Comparison of ENCODE assay signal across 10 cellular contexts in genomic region chr10:18793951-18794350, GRCh38.
DNase-seq lines count a peak whose midpoint lies in the region; ATAC-seq, FAIRE-seq and TF ChIP-seq lines count a peak whose summit lies in the region.
"Had no signal": no experiment of that assay in that cellular context is flagged by ENCODE, and none has a peak within 500 bp of the region (broad histone marks: within the 10 kb centered on the region; RNA-seq: fewer than 3 reads in every experiment).

No MANE protein-coding gene starts in this region.

- TF ChIP-seq CTCF in 22Rv1 (IDR thresholded peaks at IDR 0.05): peak; percentile 69

- H3K27me3 ChIP-seq in H7 (ENCODE audit: control insufficient read depth, insufficient read depth, low read length): no peaks in the 10 kb centered on the region

- peak; percentile 68 for FAIRE-seq in RCC 7860 (lab: Jason Lieb, UNC)

- H3K36me3 ChIP-seq in H7 (replicated peaks; ENCODE audit: control insufficient read depth, insufficient read depth, low read length): no peaks in the 10 kb centered on the region

- H3K4me3 ChIP-seq in H7 (ENCODE audit: insufficient read depth, low read depth, low read length): no peak overlapping the region

- no peak overlapping the region for H3K27ac ChIP-seq in 22Rv1

- DNase-seq in H7: peak; percentile 3
- peak; percentile 50 for DNase-seq in RCC 7860 (ENCODE audit: low spot score)
- peak; percentile 34 for DNase-seq in glomerular visceral epithelial cell (ENCODE audit: extremely low spot score)
- no peak for DNase-seq in RPMI8226
- no peak for DNase-seq in left colon
- no peak for DNase-seq in activated CD4-positive, alpha-beta T cell treated with anti-CD3 and anti-CD28 coated beads, Interleukin-2, amount 50 U/mL, for 4 hours
- DNase-seq: naive B cell; stimulated activated CD8-positive, alpha-beta memory T cell treated with anti-CD3 and anti-CD28 coated beads, Interleukin-4, amount 100 ng/mL, for 48 hours had no signal

- no peak for ATAC-seq in GM19328 (IDR thresholded peaks at IDR 0.05; ENCODE audit: unreplicated experiment)
- no peak for ATAC-seq in left colon

- intact Hi-C loops in left colon (cut with DNase I, micrococcal nuclease): no loop called here

Comparison
In these comparisons a context has a peak if more than half of its experiments do, and no peak if none do; other contexts are left out.
1. DNase-seq: peak in H7 (single experiment), RCC 7860 (single experiment) and glomerular visceral epithelial cell (single experiment); none in RPMI8226 (single experiment), left colon (0 of 2) and activated CD4-positive, alpha-beta T cell treated with anti-CD3 and anti-CD28 coated beads, Interleukin-2, amount 50 U/mL, for 4 hours (0 of 2).